ENCODE assay signal across 1 cellular context in genomic region chr4:113086172-113086695, GRCh38.
TF ChIP-seq lines count a peak whose summit lies in the region.

No MANE protein-coding gene starts in this region.

TF ChIP-seq in GM23338, 12 proteins besides CTCF, POLR2A, EP300 and RAD21 (continued from another document):
- TF ChIP-seq REST (IDR thresholded peaks at IDR 0.05; ENCODE audit: unreplicated experiment) (no peak), JUNB (IDR thresholded peaks at IDR 0.05; ENCODE audit: unreplicated experiment) (no peak), ZNF114 (CRISPR knock-in tag; IDR thresholded peaks at IDR 0.05) (no peak), ETS1 (IDR thresholded peaks at IDR 0.05) (no peak), ZNF462 (CRISPR knock-in tag; IDR thresholded peaks at IDR 0.05) (no peak), CREB1 (CRISPR knock-in tag; IDR thresholded peaks at IDR 0.05; ENCODE audit: low read depth) (no peak), POLR2AphosphoS5 (IDR thresholded peaks at IDR 0.05; ENCODE audit: low read depth) (no peak), ZNF331 (CRISPR knock-in tag; IDR thresholded peaks at IDR 0.05; ENCODE audit: low read depth) (no peak), EZH2 (IDR thresholded peaks at IDR 0.05; ENCODE audit: low read depth, unreplicated experiment) (no peak), STAT1 (IDR thresholded peaks at IDR 0.05; ENCODE audit: unreplicated experiment) (no peak), EZH2phosphoT487 (IDR thresholded peaks at IDR 0.05; ENCODE audit: unreplicated experiment) (no peak)
